9 cellular contexts compared by ENCODE assay signal in the genomic region with DNA sequence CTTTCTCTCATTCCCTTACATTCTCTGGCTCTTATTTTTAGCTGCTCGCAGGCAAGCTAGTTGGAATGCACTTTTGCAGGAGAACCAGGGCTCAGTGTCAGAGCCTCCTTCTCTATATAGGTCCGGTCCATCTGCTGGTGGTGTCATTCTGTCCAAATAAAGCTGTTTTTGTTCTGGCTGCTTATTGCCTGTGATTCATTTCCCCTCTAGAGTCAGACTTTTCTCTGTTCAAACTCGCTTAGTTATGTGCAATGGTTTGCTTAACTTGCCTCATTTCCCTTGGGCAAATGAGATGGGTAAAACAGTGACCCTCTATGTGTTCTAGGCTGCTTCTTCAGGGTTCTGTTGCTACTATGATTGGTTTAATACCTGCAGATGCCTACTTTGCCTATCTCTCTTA. TPM values are rescaled to one million over a fixed set of nuclear protein-coding genes. Genes with fewer than 3 reads are reported as not detected.
DNase-seq lines count a peak whose midpoint lies in the region; ATAC-seq, FAIRE-seq and TF ChIP-seq lines count a peak whose summit lies in the region.
"Had no signal": no experiment of that assay in that cellular context is flagged by ENCODE, and none has a peak within 500 bp of the region (broad histone marks: within the 10 kb centered on the region; RNA-seq: fewer than 3 reads in every experiment).

No MANE protein-coding gene starts in this region.

- TF ChIP-seq POLR2A in H54 (IDR thresholded peaks at IDR 0.05; ENCODE audit: low read depth, low read length) = no peak

- no peaks in the 10 kb centered on the region for H3K9me3 ChIP-seq in CD8-positive, alpha-beta memory T cell (ENCODE audit: low read length)

- H3K27ac ChIP-seq in CD8-positive, alpha-beta memory T cell (ENCODE audit: low read depth, low read length) = no peak overlapping the region

- in situ Hi-C loops in SK-MEL-5 (cut with HindIII; ENCODE audit: low pct_unique_long_range_greater_than_20kb, low sequenced_read_pairs) = no loop called here

- H3K27me3 ChIP-seq in CD8-positive, alpha-beta memory T cell (ENCODE audit: insufficient read depth, low read length, poor library complexity, severe bottlenecking) = no peaks in the 10 kb centered on the region

- CTCF ChIA-PET in CD8-positive, alpha-beta memory T cell (lab: Charles Lee) = interaction anchor here (0.6 to 11.1 kb wide), 15 partner anchors 9 to 93 kb away, joined by 3 to 118 read pairs (median 4); a partner anchor contains a TSS

- DNase-seq in H54 (ENCODE audit: insufficient read length, low spot score) (peak; percentile 41), SK-MEL-5 (ENCODE audit: low read depth, low spot score) (peak; percentile 97), pulmonary artery endothelial cell (ENCODE audit: low read depth, low spot score) (peak; percentile 69), NCI-H2227 treated with DMSO at 0.1 percent for 48 hours (lab: John Stamatoyannopoulos, UW) (no peak), NCI-H1048 (lab: John Stamatoyannopoulos, UW) (no peak)
- DNase-seq in CD8-positive, alpha-beta memory T cell = no peak
- DNase-seq: H9 had no signal

- peak overlapping the region in 1 of 7 donors; percentile 85 for H3K4me3 Mint-ChIP-seq in CD8-positive, alpha-beta memory T cell
- H3K4me3 Mint-ChIP-seq: H9 had no signal

- H3K4me1 ChIP-seq in CD8-positive, alpha-beta memory T cell (ENCODE audit: insufficient read depth, low read length) = peaks cover 18% of the 10 kb centered on the region

- no peaks in the 10 kb centered on the region for H3K9me3 Mint-ChIP-seq in CD8-positive, alpha-beta memory T cell
- H3K9me3 Mint-ChIP-seq: H9 had no signal

- peak; percentile 27 for ATAC-seq in esophagus mucosa

- H3K36me3 ChIP-seq in CD8-positive, alpha-beta memory T cell (ENCODE audit: insufficient read depth, low read length) = peaks cover 29% of the 10 kb centered on the region

- peak overlapping the region in 4 of 8 donors; percentile 62 to 98 (median 69) for H3K27ac Mint-ChIP-seq in CD8-positive, alpha-beta memory T cell
- H3K27ac Mint-ChIP-seq: H9 had no signal

- H3K27me3 Mint-ChIP-seq in CD8-positive, alpha-beta memory T cell = no peaks in the 10 kb centered on the region

- FAIRE-seq in H54 (lab: Jason Lieb, UNC) = peak; percentile 57

- POLR2A ChIA-PET in CD8-positive, alpha-beta memory T cell (lab: Charles Lee) = no interaction called here

- H3K4me3 ChIP-seq in CD8-positive, alpha-beta memory T cell (ENCODE audit: low read length) = no peak overlapping the region

- H3K4me1 Mint-ChIP-seq in CD8-positive, alpha-beta memory T cell = peaks cover 27 to 38% (median 29%) of the 10 kb centered on the region in 3 donors

- peaks cover 4 to 58% (median 17%) of the 10 kb centered on the region in 3 donors for H3K36me3 Mint-ChIP-seq in CD8-positive, alpha-beta memory T cell

RNA-seq across cellular contexts. Expression of a gene that starts 2.9 kb away (rescaled TPM):
- 80.3 and 90.6 TPM in 2 replicates for total RNA-seq in SK-MEL-5 (2014; rRNA removed; shearing (Covaris generic))
- polyA plus RNA-seq in SK-MEL-5 (2015; cell fraction: cytosol; rRNA removed) = 122 and 160 TPM in 2 replicates
- 148 and 163 TPM in 2 replicates for polyA plus RNA-seq in SK-MEL-5 (2015; cell fraction: nucleus; rRNA removed)
- 28.8 TPM for total RNA-seq in esophagus mucosa
- total RNA-seq in pulmonary artery endothelial cell = 64.4 and 66.3 TPM in 2 replicates
- total RNA-seq in CD8-positive, alpha-beta memory T cell = 10 to 100 TPM; 72.3 to 78.2 TPM
- polyA plus RNA-seq in CD8-positive, alpha-beta memory T cell = 16.1 TPM

RNA-seq across cellular contexts. Expression of a gene that starts 15.8 kb away (rescaled TPM):
- 0.27 and 1.4 TPM in 2 replicates for total RNA-seq in SK-MEL-5 (2014; rRNA removed; shearing (Covaris generic))
- 0.94 and 1.2 TPM in 2 replicates for polyA plus RNA-seq in SK-MEL-5 (2015; cell fraction: cytosol; rRNA removed)
- polyA plus RNA-seq in SK-MEL-5 (2015; cell fraction: nucleus; rRNA removed) = 1.1 and 3.4 TPM in 2 replicates
- total RNA-seq in esophagus mucosa (0.56 TPM), pulmonary artery endothelial cell (not detected in 2 replicates)
- under 1 TPM; 0.55 to 0.70 TPM for total RNA-seq in CD8-positive, alpha-beta memory T cell
- polyA plus RNA-seq in CD8-positive, alpha-beta memory T cell = not detected
- total RNA-seq: G401 had no signal

RNA-seq across cellular contexts. Expression of a gene that starts 24.0 kb away (rescaled TPM):
- 60.3 and 75.7 TPM in 2 replicates for total RNA-seq in SK-MEL-5 (2014; rRNA removed; shearing (Covaris generic))
- polyA plus RNA-seq in SK-MEL-5 (2015; cell fraction: cytosol; rRNA removed) = 54.4 and 82.6 TPM in 2 replicates
- polyA plus RNA-seq in SK-MEL-5 (2015; cell fraction: nucleus; rRNA removed) = 6.5 and 14.3 TPM in 2 replicates
- total RNA-seq in esophagus mucosa = 37.9 TPM
- 21.0 and 41.5 TPM in 2 replicates for total RNA-seq in pulmonary artery endothelial cell
- total RNA-seq in CD8-positive, alpha-beta memory T cell = 10 to 100 TPM; 58.7 to 59.2 TPM
- polyA plus RNA-seq in CD8-positive, alpha-beta memory T cell = 250 TPM

RNA-seq across cellular contexts. Expression of a gene that starts 30.6 kb away (rescaled TPM):
- 4.7 and 5.2 TPM in 2 replicates for total RNA-seq in SK-MEL-5 (2014; rRNA removed; shearing (Covaris generic))
- polyA plus RNA-seq in SK-MEL-5 (2015; cell fraction: cytosol; rRNA removed) = 39.7 and 42.5 TPM in 2 replicates
- 42.0 and 45.7 TPM in 2 replicates for polyA plus RNA-seq in SK-MEL-5 (2015; cell fraction: nucleus; rRNA removed)
- total RNA-seq in esophagus mucosa = 2.1 TPM
- total RNA-seq in pulmonary artery endothelial cell = 0.14 and 0.59 TPM in 2 replicates
- 1 to 10 TPM; 6.4 TPM for total RNA-seq in CD8-positive, alpha-beta memory T cell
- polyA plus RNA-seq in CD8-positive, alpha-beta memory T cell = 0.07 TPM

Comparison
In these comparisons a context has a peak if more than half of its experiments do, and no peak if none do; other contexts are left out.
1. DNase-seq: peak in H54 (single experiment), SK-MEL-5 (single experiment) and pulmonary artery endothelial cell (single experiment); none in NCI-H2227 treated with DMSO at 0.1 percent for 48 hours (single experiment), NCI-H1048 (single experiment) and CD8-positive, alpha-beta memory T cell (0 of 5).